ENCODE assay signal across 1 cellular context in the genomic region with DNA sequence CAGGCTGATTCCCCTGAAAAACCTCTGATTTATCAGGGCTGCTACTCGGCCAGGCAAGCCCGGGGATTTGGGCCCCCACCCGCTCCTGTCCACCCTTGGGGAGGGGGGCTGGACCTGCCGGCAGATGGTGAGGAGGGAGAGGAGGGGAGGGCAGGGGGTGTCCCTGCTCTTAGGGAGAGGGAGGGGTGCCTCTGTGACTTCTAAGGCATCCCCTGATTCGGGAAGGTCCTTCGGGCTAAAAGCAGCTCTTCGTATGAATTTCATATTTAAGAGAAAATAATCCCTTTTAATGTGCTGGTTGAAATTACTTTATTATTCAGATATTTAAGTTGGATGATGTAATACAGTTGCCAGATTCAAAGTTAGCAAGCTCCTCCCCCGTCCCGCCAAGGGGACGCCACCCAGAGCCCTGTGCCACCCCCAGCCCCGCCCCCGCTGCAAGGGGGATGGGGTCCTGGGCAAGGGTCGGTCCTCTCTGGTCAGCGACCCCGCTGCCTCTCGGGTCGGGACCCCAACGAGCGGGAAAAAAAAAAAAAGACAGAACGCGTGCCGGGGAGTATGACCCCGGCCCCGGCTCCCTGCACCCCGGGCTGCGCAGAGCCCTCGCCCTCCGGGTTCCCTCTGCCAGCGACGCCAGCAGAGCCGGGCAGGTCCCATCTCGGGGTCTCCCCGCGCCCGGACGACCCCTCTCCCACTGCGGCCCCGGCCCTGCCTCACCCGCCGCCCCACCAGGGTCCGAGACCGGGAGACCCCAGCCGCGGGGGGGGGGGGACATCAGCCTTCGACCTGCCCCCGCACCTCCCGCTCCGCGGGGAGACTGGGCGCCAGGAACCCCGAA.
TF ChIP-seq lines count a peak whose summit lies in the region.

No MANE protein-coding gene starts in this region.

TF ChIP-seq in A549, 52 proteins besides CTCF, POLR2A, EP300 and RAD21 (continued from another document):
- no peak for TF ChIP-seq EHF (CRISPR knock-in tag; IDR thresholded peaks at IDR 0.05)
- TF ChIP-seq TFCP2L1 (CRISPR knock-in tag; IDR thresholded peaks at IDR 0.05) = no peak
- TF ChIP-seq HOXB13 (CRISPR knock-in tag; IDR thresholded peaks at IDR 0.05; ENCODE audit: low read depth) = no peak
- no peak for TF ChIP-seq MYC (IDR thresholded peaks at IDR 0.05; ENCODE audit: borderline replicate concordance, low read length)
- TF ChIP-seq ZC3H11A (IDR thresholded peaks at IDR 0.05) = no peak
- TF ChIP-seq ZNF302 (CRISPR knock-in tag; IDR thresholded peaks at IDR 0.05) = no peak
- no peak for TF ChIP-seq PHF8 (IDR thresholded peaks at IDR 0.05; ENCODE audit: borderline replicate concordance, low read depth)
